ENCODE assay signal across 9 cellular contexts in the genomic region with DNA sequence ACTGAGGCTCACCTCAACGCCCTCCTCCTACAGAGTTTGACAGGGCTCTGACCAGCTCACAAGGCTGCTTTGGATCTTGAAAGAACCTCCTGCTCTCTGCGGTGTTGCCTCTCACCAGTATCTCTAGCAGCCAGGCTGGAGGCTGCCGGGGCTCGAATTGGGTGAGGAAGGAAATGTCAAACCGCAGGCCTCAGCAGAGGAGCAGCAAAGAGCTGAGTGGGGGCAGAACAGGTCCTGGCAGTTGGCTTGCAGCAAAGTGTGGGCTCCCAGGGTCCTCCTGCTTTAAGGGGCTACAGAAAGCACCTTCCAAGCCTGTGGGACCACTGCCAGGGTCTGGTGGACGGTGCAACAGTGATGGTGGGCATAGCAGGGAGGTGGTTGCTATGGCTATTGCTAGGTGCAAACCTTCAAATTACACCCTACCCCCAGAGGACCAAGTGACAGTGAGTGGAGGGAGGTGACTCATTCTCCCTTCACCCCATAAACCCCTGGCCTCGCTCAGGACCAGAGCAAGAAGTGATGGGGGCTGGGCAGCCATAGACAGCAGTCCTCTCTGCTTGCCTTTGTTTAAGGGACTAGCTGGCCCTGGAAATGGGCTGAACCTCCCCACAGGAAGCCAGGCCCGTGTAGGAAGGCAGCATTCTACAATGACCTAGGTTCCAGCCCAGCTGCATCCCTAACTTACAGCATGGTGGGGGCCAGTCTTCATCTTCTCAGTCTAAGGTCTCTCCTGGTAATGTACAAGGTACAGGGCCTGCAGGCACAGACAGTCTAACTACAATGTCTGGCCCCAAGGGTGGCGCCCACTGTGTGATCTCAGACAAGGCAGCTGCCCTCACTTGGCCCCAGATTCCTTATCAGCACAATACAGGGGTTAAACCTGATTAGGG. TPM values are rescaled to one million over a fixed set of nuclear protein-coding genes. Genes with fewer than 3 reads are reported as not detected.
A peak's percentile ranks its signal among the peaks of the same experiment; 100 is the strongest.
DNase-seq lines count a peak whose midpoint lies in the region; ATAC-seq, FAIRE-seq and TF ChIP-seq lines count a peak whose summit lies in the region.
"Had no signal": no experiment of that assay in that cellular context is flagged by ENCODE, and none has a peak within 500 bp of the region (broad histone marks: within the 10 kb centered on the region; RNA-seq: fewer than 3 reads in every experiment).

No MANE protein-coding gene starts in this region.

- intact Hi-C loops in Caco-2 (cut with micrococcal nuclease; ENCODE audit: unreplicated experiment), result no loop called here

- POLR2A ChIA-PET in Caco-2 (lab: Charles Lee), result no interaction called here

- peak; percentile 86 for FAIRE-seq in GM19239 (lab: Jason Lieb, UNC)

- H3K27me3 ChIP-seq in Caco-2 (replicated peaks; ENCODE audit: control insufficient read depth, insufficient read depth, low read length), result no peaks in the 10 kb centered on the region; the same call in 1 of the 2 replicates

- H3K4me1 ChIP-seq in Caco-2, result no peaks in the 10 kb centered on the region

- BruUV-seq in Caco-2 (replicated peaks; lab: Mats Ljungman, UMichigan), result no TSS peak

- no peaks in the 10 kb centered on the region for H3K9me3 Mint-ChIP-seq in activated naive CD8-positive, alpha-beta T cell treated with anti-CD3 and anti-CD28 coated beads, Interleukin-2, amount 50 U/mL, for 24 hours
- H3K9me3 Mint-ChIP-seq in Caco-2 (ENCODE audit: unreplicated experiment), result no peaks in the 10 kb centered on the region

- H3K36me3 ChIP-seq in Caco-2 (ENCODE audit: control insufficient read depth, insufficient read depth, low read length), result no peaks in the 10 kb centered on the region

- DNase-seq in GM19239 (ENCODE audit: insufficient read length, low spot score) (peak; percentile 68), T-helper 22 cell (ENCODE audit: low read depth) (peak; percentile 89), NCI-H446 (lab: John Stamatoyannopoulos, UW) (no peak), Caco-2 (no peak), NCI-H1105 treated with DMSO at 0.1 percent for 48 hours (lab: John Stamatoyannopoulos, UW) (no peak)
- peak; percentile 85 for DNase-seq in activated naive CD8-positive, alpha-beta T cell treated with anti-CD3 and anti-CD28 coated beads, Interleukin-2, amount 50 U/mL, for 24 hours

- peak overlapping the region in 13 of 21 experiments; percentile 16 to 89 (median 69) for H3K27ac ChIP-seq in skin epidermis

- peaks cover 97% of the 10 kb centered on the region for H3K4me1 Mint-ChIP-seq in activated naive CD8-positive, alpha-beta T cell treated with anti-CD3 and anti-CD28 coated beads, Interleukin-2, amount 50 U/mL, for 24 hours
- H3K4me1 Mint-ChIP-seq in Caco-2 (ENCODE audit: low read depth, unreplicated experiment), result no peaks in the 10 kb centered on the region

- peaks cover 68% of the 10 kb centered on the region for H3K36me3 Mint-ChIP-seq in activated naive CD8-positive, alpha-beta T cell treated with anti-CD3 and anti-CD28 coated beads, Interleukin-2, amount 50 U/mL, for 24 hours (ENCODE audit: low read depth)
- H3K36me3 Mint-ChIP-seq in Caco-2 (ENCODE audit: insufficient read depth, unreplicated experiment), result no peaks in the 10 kb centered on the region

- H3K27ac Mint-ChIP-seq in activated naive CD8-positive, alpha-beta T cell treated with anti-CD3 and anti-CD28 coated beads, Interleukin-2, amount 50 U/mL, for 24 hours, result peak overlapping the region; percentile 92
- no peak overlapping the region for H3K27ac Mint-ChIP-seq in Caco-2 (ENCODE audit: unreplicated experiment)

- TF ChIP-seq CTCF in Caco-2 (IDR thresholded peaks at IDR 0.05; ENCODE audit: insufficient read depth in 1 of 2, low read depth in 1 of 2, low read length in 1 of 2, severe bottlenecking in 1 of 2, unreplicated experiment in 1 of 2), result no peak

- H3K4me3 ChIP-seq in skin epidermis, result no peak overlapping the region
- no peak overlapping the region for H3K4me3 ChIP-seq in Caco-2 (ENCODE audit: low read depth, low read length)

- H3K4me3 Mint-ChIP-seq in activated naive CD8-positive, alpha-beta T cell treated with anti-CD3 and anti-CD28 coated beads, Interleukin-2, amount 50 U/mL, for 24 hours, result peak overlapping the region; percentile 67
- no peak overlapping the region for H3K4me3 Mint-ChIP-seq in Caco-2 (ENCODE audit: unreplicated experiment)

- CTCF ChIA-PET in Caco-2 (lab: Charles Lee), result no interaction called here

- peak; percentile 88 for ATAC-seq in HG03135 (IDR thresholded peaks at IDR 0.05; ENCODE audit: unreplicated experiment)
- peak; percentile 82 for ATAC-seq in activated naive CD8-positive, alpha-beta T cell treated with anti-CD3 and anti-CD28 coated beads, Interleukin-2, amount 50 U/mL, for 24 hours

- no peaks in the 10 kb centered on the region for H3K27me3 Mint-ChIP-seq in activated naive CD8-positive, alpha-beta T cell treated with anti-CD3 and anti-CD28 coated beads, Interleukin-2, amount 50 U/mL, for 24 hours
- peaks cover 22% of the 10 kb centered on the region for H3K27me3 Mint-ChIP-seq in Caco-2 (ENCODE audit: insufficient read depth, unreplicated experiment)

- H3K9me3 ChIP-seq in Caco-2, result no peaks in the 10 kb centered on the region

RNA-seq across cellular contexts. Expression of a gene that starts 18.7 kb away (rescaled TPM):
- total RNA-seq in Caco-2 (2022), result not detected in 2 replicates

RNA-seq across cellular contexts. Expression of a gene that starts 46.1 kb away (rescaled TPM):
- not detected in 2 replicates for total RNA-seq in Caco-2 (2022)
- total RNA-seq: kidney epithelial cell had no signal

Comparison
In these comparisons a context has a peak if more than half of its experiments do, and no peak if none do; other contexts are left out.
1. DNase-seq: peak in GM19239 (single experiment), T-helper 22 cell (single experiment) and activated naive CD8-positive, alpha-beta T cell treated with anti-CD3 and anti-CD28 coated beads, Interleukin-2, amount 50 U/mL, for 24 hours (single experiment); none in NCI-H446 (0 of 2), Caco-2 (0 of 2) and NCI-H1105 treated with DMSO at 0.1 percent for 48 hours (single experiment).